Comparison of ENCODE assay signal across 15 cellular contexts in genomic region chr20:33515569-33516216, GRCh38. TPM values are rescaled to one million over a fixed set of nuclear protein-coding genes. Genes with fewer than 3 reads are reported as not detected.
DNase-seq lines count a peak whose midpoint lies in the region; ATAC-seq and TF ChIP-seq lines count a peak whose summit lies in the region.
"Had no signal": no experiment of that assay in that cellular context is flagged by ENCODE, and none has a peak within 500 bp of the region (broad histone marks: within the 10 kb centered on the region; RNA-seq: fewer than 3 reads in every experiment).

No MANE protein-coding gene starts in this region.

- H2AFZ ChIP-seq in osteoblast (ENCODE audit: low read length), result no peak overlapping the region

- TF ChIP-seq CTCF in cardiac fibroblast (IDR thresholded peaks at IDR 0.05; ENCODE audit: low read depth, low read length) (peak; percentile 31), osteoblast (IDR thresholded peaks at IDR 0.05; ENCODE audit: extremely low read depth, low read depth, low read length) (peak; percentile 35)

- DNase-seq in NCI-H146 (lab: John Stamatoyannopoulos, UW) (peak; percentile 36), NCI-H146 treated with DMSO at 0.1 percent for 48 hours (lab: John Stamatoyannopoulos, UW; ENCODE audit: unreplicated experiment) (no peak), LHCN-M2 (ENCODE audit: low read depth) (peak; percentile 5), cardiac fibroblast (ENCODE audit: low read depth in 2 of 2) (peak in 1 of 2 donors; percentile 16), osteoblast (ENCODE audit: insufficient read length, low spot score, missing footprints) (no peak), NCI-H1048 (lab: John Stamatoyannopoulos, UW) (no peak), Kasumi-1 (lab: John Stamatoyannopoulos, UW) (no peak)
- DNase-seq: activated CD4-positive, alpha-beta T cell treated with anti-CD3 and anti-CD28 coated beads for 4 hours; activated effector memory CD4-positive, alpha-beta T cell treated with Interleukin-2 at 50 U/mL for 16 hours; caudate nucleus; EL; NCI-H526; testis had no signal

- H4K20me1 ChIP-seq in osteoblast (ENCODE audit: insufficient read depth, low read length), result no peaks in the 10 kb centered on the region

- H3K27me3 ChIP-seq in osteoblast (ENCODE audit: insufficient read depth, low read length), result no peaks in the 10 kb centered on the region
- H3K27me3 ChIP-seq: testis had no signal

- H3K36me3 ChIP-seq in osteoblast (ENCODE audit: insufficient read depth, low read length), result no peaks in the 10 kb centered on the region

- H3K4me1 ChIP-seq in osteoblast (ENCODE audit: insufficient read depth, low read length), result peaks cover 17% of the 10 kb centered on the region
- H3K4me1 ChIP-seq: testis had no signal

- no peak overlapping the region for H3K4me2 ChIP-seq in osteoblast (ENCODE audit: insufficient read depth, low read length)

- H3K4me3 ChIP-seq in cardiac fibroblast (replicated peaks in 1 of 2; ENCODE audit: low read depth in 2 of 2, low read length in 2 of 2) (no peak overlapping the region), osteoblast (ENCODE audit: insufficient read depth, low read length) (no peak overlapping the region)
- H3K4me3 ChIP-seq: testis had no signal

- no peak for ATAC-seq in GM18858 (IDR thresholded peaks at IDR 0.05; ENCODE audit: unreplicated experiment)
- ATAC-seq: sciatic nerve had no signal

- peaks cover 51% of the 10 kb centered on the region for H3K79me2 ChIP-seq in osteoblast (ENCODE audit: insufficient read depth, low read length)

- no peak overlapping the region for H3K27ac ChIP-seq in osteoblast (ENCODE audit: low read depth, low read length)
- H3K27ac ChIP-seq: testis had no signal

- H3K9me3 ChIP-seq in osteoblast (ENCODE audit: low read depth, low read length), result no peaks in the 10 kb centered on the region
- H3K9me3 ChIP-seq: testis had no signal

RNA-seq across cellular contexts. Expression of gene CBFA2T2, which starts 25.8 kb away (rescaled TPM):
- total RNA-seq in LHCN-M2 (2014; rRNA removed) (6.6 and 8.6 TPM in 2 replicates), osteoblast (10.3 and 11.2 TPM in 2 replicates)
- polyA plus RNA-seq in LHCN-M2 (2012), result 4.1 TPM

Comparison
In these comparisons a context has a peak if more than half of its experiments do, and no peak if none do; other contexts are left out.
1. DNase-seq: peak in NCI-H146 (single experiment) and LHCN-M2 (single experiment); none in NCI-H146 treated with DMSO at 0.1 percent for 48 hours (single experiment), osteoblast (single experiment), NCI-H1048 (single experiment) and Kasumi-1 (0 of 2).